In genomic region chr3:14725015-14725431, GRCh38 we compare ENCODE assay signal across 11 cellular contexts. TPM values are rescaled to one million over a fixed set of nuclear protein-coding genes. Genes with fewer than 3 reads are reported as not detected.
DNase-seq lines count a peak whose midpoint lies in the region; ATAC-seq and TF ChIP-seq lines count a peak whose summit lies in the region.
"Had no signal": no experiment of that assay in that cellular context is flagged by ENCODE, and none has a peak within 500 bp of the region (broad histone marks: within the 10 kb centered on the region; RNA-seq: fewer than 3 reads in every experiment).

No MANE protein-coding gene starts in this region.

- no peaks in the 10 kb centered on the region for H3K36me3 Mint-ChIP-seq in HFFc6 (ENCODE audit: low read depth)
- H3K36me3 Mint-ChIP-seq in activated CD8-positive, alpha-beta T cell treated with anti-CD3 and anti-CD28 coated beads, Interleukin-2, amount 10 ng/mL, durations not matched to agents 7 days and 5 days (ENCODE audit: low read depth) = no peaks in the 10 kb centered on the region

- TF ChIP-seq CTCF in HFFc6 (IDR thresholded peaks at IDR 0.05) (no peak), lower lobe of right lung (IDR thresholded peaks at IDR 0.05) (no peak)

- H3K4me1 Mint-ChIP-seq in HFFc6 (ENCODE audit: low read depth) = peaks cover 9% of the 10 kb centered on the region; the same call in 1 of the 2 replicates
- H3K4me1 Mint-ChIP-seq in activated CD8-positive, alpha-beta T cell treated with anti-CD3 and anti-CD28 coated beads, Interleukin-2, amount 10 ng/mL, durations not matched to agents 7 days and 5 days (ENCODE audit: low read depth) = no peaks in the 10 kb centered on the region

- no peak overlapping the region for H3K4me3 Mint-ChIP-seq in HFFc6
- no peak overlapping the region for H3K4me3 Mint-ChIP-seq in activated CD8-positive, alpha-beta T cell treated with anti-CD3 and anti-CD28 coated beads, Interleukin-2, amount 10 ng/mL, durations not matched to agents 7 days and 5 days

- H3K27me3 ChIP-seq in lower lobe of right lung (ENCODE audit: low read depth) (no peaks in the 10 kb centered on the region), subcutaneous abdominal adipose tissue (ENCODE audit: control insufficient read depth in 5 of 5, insufficient read depth in 4 of 5, low read length in 5 of 5) (no peaks in the 10 kb centered on the region)

- peaks cover 15% of the 10 kb centered on the region for H3K27me3 Mint-ChIP-seq in HFFc6 (ENCODE audit: insufficient read depth)
- H3K27me3 Mint-ChIP-seq in activated CD8-positive, alpha-beta T cell treated with anti-CD3 and anti-CD28 coated beads, Interleukin-2, amount 10 ng/mL, durations not matched to agents 7 days and 5 days (ENCODE audit: low read depth) = no peaks in the 10 kb centered on the region

- POLR2A ChIA-PET in activated CD8-positive, alpha-beta T cell treated with anti-CD3 and anti-CD28 coated beads, Interleukin-2, amount 10 ng/mL, durations not matched to agents 7 days and 5 days (lab: Charles Lee) = no interaction called here

- intact Hi-C loops in lower lobe of right lung (cut with DNase I) = no loop called here

- CTCF ChIA-PET in activated CD8-positive, alpha-beta T cell treated with anti-CD3 and anti-CD28 coated beads, Interleukin-2, amount 10 ng/mL, durations not matched to agents 7 days and 5 days (lab: Charles Lee) = no interaction called here

- DNase-seq in HFFc6 (peak; percentile 75), dedifferentiated amniotic fluid mesenchymal stem cell (ENCODE audit: extremely low spot score) (peak; percentile 42), lower lobe of right lung (no peak), NCI-H2196 treated with DMSO at 0.1 percent for 48 hours (lab: John Stamatoyannopoulos, UW; ENCODE audit: unreplicated experiment) (no peak), germinal center (ENCODE audit: low spot score) (no peak)
- DNase-seq in activated CD8-positive, alpha-beta T cell treated with anti-CD3 and anti-CD28 coated beads, Interleukin-2, amount 10 ng/mL, durations not matched to agents 7 days and 5 days = no peak
- DNase-seq: activated T-cell treated with anti-CD3 and anti-CD28 coated beads, Interleukin-2, amount 50 U/mL, for 48 hours; head of caudate nucleus; NCI-H2171 treated with DMSO at 0.1 percent for 48 hours had no signal

- peak overlapping the region in 1 of 5 donors; percentile 52 for H3K9ac ChIP-seq in subcutaneous abdominal adipose tissue (ENCODE audit: low read length in 5 of 5)

- ATAC-seq in lower lobe of right lung = peak; percentile 54 to 62
- ATAC-seq in activated CD8-positive, alpha-beta T cell treated with anti-CD3 and anti-CD28 coated beads, Interleukin-2, amount 10 ng/mL, durations not matched to agents 7 days and 5 days = no peak

- H3K4me3 ChIP-seq in lower lobe of right lung = no peak overlapping the region
- H3K4me3 ChIP-seq in subcutaneous abdominal adipose tissue (ENCODE audit: low read depth in 1 of 5, low read length in 5 of 5) = no peak overlapping the region

- H3K4me1 ChIP-seq in lower lobe of right lung (peaks cover 19% of the 10 kb centered on the region), subcutaneous abdominal adipose tissue (ENCODE audit: control insufficient read depth in 5 of 5, insufficient read depth in 5 of 5, low read length in 5 of 5) (peaks cover 4 to 32% (median 27%) of the 10 kb centered on the region in 5 donors)

- no peaks in the 10 kb centered on the region for H3K36me3 ChIP-seq in lower lobe of right lung
- H3K36me3 ChIP-seq in subcutaneous abdominal adipose tissue (ENCODE audit: control insufficient read depth in 5 of 5, insufficient read depth in 5 of 5, low read length in 5 of 5) = no peaks in the 10 kb centered on the region

- H3K9me3 Mint-ChIP-seq in HFFc6 = no peaks in the 10 kb centered on the region
- no peaks in the 10 kb centered on the region for H3K9me3 Mint-ChIP-seq in activated CD8-positive, alpha-beta T cell treated with anti-CD3 and anti-CD28 coated beads, Interleukin-2, amount 10 ng/mL, durations not matched to agents 7 days and 5 days (ENCODE audit: insufficient read depth)

- no peaks in the 10 kb centered on the region for H3K9me3 ChIP-seq in lower lobe of right lung
- no peaks in the 10 kb centered on the region for H3K9me3 ChIP-seq in subcutaneous abdominal adipose tissue (ENCODE audit: control insufficient read depth in 5 of 5, low read length in 5 of 5)

- H3K27ac ChIP-seq in lower lobe of right lung (peak overlapping the region; percentile 58), subcutaneous abdominal adipose tissue (ENCODE audit: low read depth, low read length) (peak overlapping the region; percentile 38)
- H3K27ac ChIP-seq: RWPE1 had no signal

- no peak overlapping the region; the same call in 1 of the 2 replicates for H3K27ac Mint-ChIP-seq in HFFc6
- no peak overlapping the region for H3K27ac Mint-ChIP-seq in activated CD8-positive, alpha-beta T cell treated with anti-CD3 and anti-CD28 coated beads, Interleukin-2, amount 10 ng/mL, durations not matched to agents 7 days and 5 days

RNA-seq across cellular contexts. Expression of gene C3orf20, which starts 50.1 kb away (rescaled TPM):
- total RNA-seq in HFFc6 (2021; fragmentation: NEBNext Ultra II Directional; extraction: Animal tissue kit (Norgen Biotek cat#: 25700)) = not detected
- total RNA-seq in lower lobe of right lung = not detected
- under 1 TPM; 0.10 to 0.11 TPM for total RNA-seq in activated CD8-positive, alpha-beta T cell treated with anti-CD3 and anti-CD28 coated beads, Interleukin-2, amount 10 ng/mL, durations not matched to agents 7 days and 5 days

Comparison
In these comparisons a context has a peak if more than half of its experiments do, and no peak if none do; other contexts are left out.
1. DNase-seq: peak in HFFc6 (single experiment) and dedifferentiated amniotic fluid mesenchymal stem cell (single experiment); none in lower lobe of right lung (single experiment), NCI-H2196 treated with DMSO at 0.1 percent for 48 hours (single experiment), activated CD8-positive, alpha-beta T cell treated with anti-CD3 and anti-CD28 coated beads, Interleukin-2, amount 10 ng/mL, durations not matched to agents 7 days and 5 days (single experiment) and germinal center (single experiment).